5 cellular contexts compared by ENCODE assay signal in the genomic region with DNA sequence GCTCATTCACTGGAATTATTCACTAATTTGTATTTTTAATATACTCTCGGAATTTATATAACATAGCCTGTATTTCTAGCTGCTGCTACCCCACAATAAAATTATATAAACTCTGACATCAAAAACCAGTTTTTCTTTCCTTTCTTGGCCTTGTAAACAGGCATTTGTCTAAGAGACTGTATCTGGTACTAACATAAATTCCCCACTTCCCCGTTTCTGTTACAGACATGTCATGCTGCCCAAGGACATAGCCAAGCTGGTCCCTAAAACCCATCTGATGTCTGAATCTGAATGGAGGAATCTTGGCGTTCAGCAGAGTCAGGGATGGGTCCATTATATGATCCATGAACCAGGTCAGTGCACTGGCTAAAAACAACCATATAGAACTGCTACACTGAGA. TPM values are rescaled to one million over a fixed set of nuclear protein-coding genes. Genes with fewer than 3 reads are reported as not detected.
"Had no signal": no experiment of that assay in that cellular context is flagged by ENCODE, and none has a peak within 500 bp of the region (broad histone marks: within the 10 kb centered on the region; RNA-seq: fewer than 3 reads in every experiment).

No MANE protein-coding gene starts in this region.

RNA-seq across cellular contexts. Expression of a gene that starts 15.6 kb away (rescaled TPM):
- total RNA-seq: body of pancreas, colonic mucosa, esophagus mucosa, posterior vena cava, urinary bladder had no signal
- polyA plus RNA-seq: urinary bladder had no signal
